Comparison of ENCODE assay signal across 1 cellular context in the genomic region with DNA sequence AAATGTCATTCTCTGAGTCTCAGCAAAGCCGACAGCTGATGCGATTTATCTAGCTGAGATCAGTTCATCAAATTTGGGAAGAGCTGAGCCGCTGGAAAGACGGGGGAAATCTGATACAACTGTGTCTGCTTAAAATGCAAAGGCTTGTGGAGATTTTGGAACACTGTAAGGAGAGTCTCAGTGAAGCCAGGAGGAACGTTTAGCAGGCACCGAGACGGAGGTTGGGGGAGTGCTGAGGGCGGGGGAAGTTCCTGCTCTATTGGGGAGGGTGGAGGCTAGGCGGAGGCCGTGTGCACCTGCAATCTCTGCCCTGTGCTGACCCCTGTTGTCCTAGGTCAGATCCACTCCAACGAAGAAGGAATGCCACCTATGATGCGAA.
TF ChIP-seq lines count a peak whose summit lies in the region.

No MANE protein-coding gene starts in this region.

TF ChIP-seq in SK-N-SH treated with all-trans-retinoic acid at 6 μM for 48 hours, 23 proteins besides CTCF, POLR2A, EP300 and RAD21 (continued from another document):
- TF ChIP-seq, protein P1, sequence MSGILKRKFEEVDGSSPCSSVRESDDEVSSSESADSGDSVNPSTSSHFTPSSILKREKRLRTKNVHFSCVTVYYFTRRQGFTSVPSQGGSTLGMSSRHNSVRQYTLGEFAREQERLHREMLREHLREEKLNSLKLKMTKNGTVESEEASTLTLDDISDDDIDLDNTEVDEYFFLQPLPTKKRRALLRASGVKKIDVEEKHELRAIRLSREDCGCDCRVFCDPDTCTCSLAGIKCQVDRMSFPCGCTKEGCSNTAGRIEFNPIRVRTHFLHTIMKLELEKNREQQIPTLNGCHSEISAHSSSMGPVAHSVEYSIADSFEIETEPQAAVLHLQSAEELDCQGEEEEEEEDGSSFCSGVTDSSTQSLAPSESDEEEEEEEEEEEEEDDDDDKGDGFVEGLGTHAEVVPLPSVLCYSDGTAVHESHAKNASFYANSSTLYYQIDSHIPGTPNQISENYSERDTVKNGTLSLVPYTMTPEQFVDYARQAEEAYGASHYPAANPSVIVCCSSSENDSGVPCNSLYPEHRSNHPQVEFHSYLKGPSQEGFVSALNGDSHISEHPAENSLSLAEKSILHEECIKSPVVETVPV (CRISPR knock-in tag; IDR thresholded peaks at IDR 0.05) = no peak
- no peak for TF ChIP-seq OSR1 (CRISPR knock-in tag; IDR thresholded peaks at IDR 0.05)
- TF ChIP-seq, protein P2, sequence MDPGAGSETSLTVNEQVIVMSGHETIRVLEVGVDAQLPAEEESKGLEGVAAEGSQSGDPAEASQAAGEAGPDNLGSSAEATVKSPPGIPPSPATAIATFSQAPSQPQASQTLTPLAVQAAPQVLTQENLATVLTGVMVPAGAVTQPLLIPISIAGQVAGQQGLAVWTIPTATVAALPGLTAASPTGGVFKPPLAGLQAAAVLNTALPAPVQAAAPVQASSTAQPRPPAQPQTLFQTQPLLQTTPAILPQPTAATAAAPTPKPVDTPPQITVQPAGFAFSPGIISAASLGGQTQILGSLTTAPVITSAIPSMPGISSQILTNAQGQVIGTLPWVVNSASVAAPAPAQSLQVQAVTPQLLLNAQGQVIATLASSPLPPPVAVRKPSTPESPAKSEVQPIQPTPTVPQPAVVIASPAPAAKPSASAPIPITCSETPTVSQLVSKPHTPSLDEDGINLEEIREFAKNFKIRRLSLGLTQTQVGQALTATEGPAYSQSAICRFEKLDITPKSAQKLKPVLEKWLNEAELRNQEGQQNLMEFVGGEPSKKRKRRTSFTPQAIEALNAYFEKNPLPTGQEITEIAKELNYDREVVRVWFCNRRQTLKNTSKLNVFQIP (CRISPR knock-in tag; IDR thresholded peaks at IDR 0.05; ENCODE audit: borderline replicate concordance, low read depth) = no peak
- TF ChIP-seq SNAI2 (CRISPR knock-in tag; IDR thresholded peaks at IDR 0.05) = no peak
- TF ChIP-seq ISL1 (CRISPR knock-in tag; IDR thresholded peaks at IDR 0.05) = no peak
- no peak for TF ChIP-seq CSDC2 (CRISPR knock-in tag; IDR thresholded peaks at IDR 0.05)
- no peak for TF ChIP-seq RARB (CRISPR knock-in tag; IDR thresholded peaks at IDR 0.05)
